Comparison of ENCODE assay signal across 28 cellular contexts in the genomic region with DNA sequence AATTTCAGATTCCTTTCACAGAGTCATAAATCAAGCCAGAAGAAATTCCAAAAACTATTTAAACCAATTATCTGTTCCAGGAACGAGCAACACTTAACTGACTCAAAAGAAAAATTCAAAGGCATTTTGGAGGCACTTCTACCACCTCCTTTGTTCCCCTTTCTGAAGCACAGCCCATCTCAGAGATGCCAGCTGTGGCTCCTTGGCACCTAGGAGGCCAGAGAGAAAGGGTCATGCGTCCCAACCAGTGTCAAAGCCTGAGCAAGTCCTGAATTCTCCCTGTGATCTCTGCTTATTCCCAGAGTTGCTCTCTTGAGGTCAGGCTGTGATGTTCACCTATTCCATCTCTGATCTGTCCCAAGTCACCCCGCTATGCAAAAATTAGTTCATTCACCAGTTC.
"Had no signal": no experiment of that assay in that cellular context is flagged by ENCODE, and none has a peak within 500 bp of the region (broad histone marks: within the 10 kb centered on the region; RNA-seq: fewer than 3 reads in every experiment).

No MANE protein-coding gene starts in this region.

- H3K36me3 ChIP-seq: stomach, suprapubic skin, thoracic aorta, thyroid gland, tibial artery, tibial nerve, transverse colon, upper lobe of left lung, upper lobe of right lung, uterus, vagina had no signal

- DNase-seq: stimulated activated CD4-positive, alpha-beta T cell treated with anti-CD3 and anti-CD28 coated beads, Interleukin-2, amount 100 ng/mL, for 48 hours; stimulated activated CD4-positive, alpha-beta T cell treated with anti-CD3 and anti-CD28 coated beads, Interleukin-4, amount 100 ng/mL, for 1 hour; stimulated activated CD4-positive, alpha-beta T cell treated with anti-CD3 and anti-CD28 coated beads, Interleukin-4, amount 100 ng/mL, for 24 hours; stimulated activated CD4-positive, alpha-beta T cell treated with anti-CD3 and anti-CD28 coated beads, Interleukin-4, amount 100 ng/mL, for 4 hours; stimulated activated CD8-positive, alpha-beta memory T cell treated with anti-CD3 and anti-CD28 coated beads, Interleukin-4, amount 100 ng/mL, for 48 hours; stimulated activated naive B cell treated with anti-CD40 and anti-IgM and Interleukin-4, amounts not matched to agents 10 μg/mL and 1 μg/mL and 100 μg/mL, for 72 hours; stimulated activated naive CD4-positive, alpha-beta T cell; stimulated activated naive CD4-positive, alpha-beta T cell treated with Interleukin-2 at 50 U/mL for 16 hours; stimulated activated naive CD8-positive, alpha-beta T cell treated with anti-CD3 and anti-CD28 coated beads, Interleukin-15, amount 100 ng/mL, for 72 hours; stimulated activated naive CD8-positive, alpha-beta T cell treated with anti-CD3 and anti-CD28 coated beads, Interleukin-15, Interleukin-2, amounts not matched to agents 100 U/mL and 50 U/mL, for 24 hours; stomach; substantia nigra; testis; thyroid gland; tibial artery; transverse colon; upper lobe of left lung; upper lobe of right lung; uterus had no signal

- H3K36me3 Mint-ChIP-seq: stimulated activated memory B cell treated with anti-CD40 and anti-IgM and Interleukin-4, amounts not matched to agents 10 μg/mL and 1 μg/mL and 100 μg/mL, for 72 hours; stimulated activated naive B cell treated with anti-CD40 and anti-IgM and Interleukin-4, amounts not matched to agents 10 μg/mL and 1 μg/mL and 100 μg/mL, for 72 hours; type B pancreatic cell had no signal

- ATAC-seq: stimulated activated effector memory CD8-positive, alpha-beta T cell treated with anti-CD3 and anti-CD28 coated beads, Interleukin-12 subunit alpha, Interleukin-12 subunit beta, amount 100 ng/mL, for 72 hours; stimulated activated memory B cell treated with anti-CD40 and anti-IgM and Interleukin-4, amounts not matched to agents 10 μg/mL and 1 μg/mL and 100 μg/mL, for 72 hours; stimulated activated naive B cell treated with anti-CD40 and anti-IgM and Interleukin-4, amounts not matched to agents 10 μg/mL and 1 μg/mL and 100 μg/mL, for 72 hours; stimulated activated naive CD8-positive, alpha-beta T cell treated with anti-CD3 and anti-CD28 coated beads, Interleukin-15, amount 100 ng/mL, for 72 hours; stimulated activated naive CD8-positive, alpha-beta T cell treated with anti-CD3 and anti-CD28 coated beads, Interleukin-15, Interleukin-2, amounts not matched to agents 100 U/mL and 50 U/mL, for 24 hours; upper lobe of right lung had no signal

- H3K27me3 Mint-ChIP-seq: stimulated activated memory B cell treated with anti-CD40 and anti-IgM and Interleukin-4, amounts not matched to agents 10 μg/mL and 1 μg/mL and 100 μg/mL, for 72 hours; stimulated activated naive CD8-positive, alpha-beta T cell treated with anti-CD3 and anti-CD28 coated beads, Interleukin-15, amount 100 ng/mL, for 72 hours; stimulated activated naive CD8-positive, alpha-beta T cell treated with anti-CD3 and anti-CD28 coated beads, Interleukin-15, Interleukin-2, amounts not matched to agents 100 ng/mL and 50 ng/mL, for 24 hours; type B pancreatic cell had no signal

- H3K27ac Mint-ChIP-seq: stimulated activated effector memory CD8-positive, alpha-beta T cell treated with anti-CD3 and anti-CD28 coated beads, Interleukin-12 subunit alpha, Interleukin-12 subunit beta, amount 100 ng/mL, for 72 hours; stimulated activated memory B cell treated with anti-CD40 and anti-IgM and Interleukin-4, amounts not matched to agents 10 μg/mL and 1 μg/mL and 100 μg/mL, for 72 hours; stimulated activated naive B cell treated with anti-CD40 and anti-IgM and Interleukin-4, amounts not matched to agents 10 μg/mL and 1 μg/mL and 100 μg/mL, for 72 hours; stimulated activated naive CD8-positive, alpha-beta T cell treated with anti-CD3 and anti-CD28 coated beads, Interleukin-15, amount 100 ng/mL, for 72 hours; stimulated activated naive CD8-positive, alpha-beta T cell treated with anti-CD3 and anti-CD28 coated beads, Interleukin-15, Interleukin-2, amounts not matched to agents 100 ng/mL and 50 ng/mL, for 24 hours; type B pancreatic cell had no signal

- H3K4me3 ChIP-seq: stomach, suprapubic skin, testis, thoracic aorta, thyroid gland, tibial artery, tibial nerve, transverse colon, upper lobe of left lung, upper lobe of right lung, uterus, vagina had no signal

- H3K4me1 Mint-ChIP-seq: stimulated activated effector memory CD8-positive, alpha-beta T cell treated with anti-CD3 and anti-CD28 coated beads, Interleukin-12 subunit alpha, Interleukin-12 subunit beta, amount 100 ng/mL, for 72 hours; stimulated activated memory B cell treated with anti-CD40 and anti-IgM and Interleukin-4, amounts not matched to agents 10 μg/mL and 1 μg/mL and 100 μg/mL, for 72 hours; stimulated activated naive B cell treated with anti-CD40 and anti-IgM and Interleukin-4, amounts not matched to agents 10 μg/mL and 1 μg/mL and 100 μg/mL, for 72 hours had no signal

- H3K4me3 Mint-ChIP-seq: stimulated activated effector memory CD8-positive, alpha-beta T cell treated with anti-CD3 and anti-CD28 coated beads, Interleukin-12 subunit alpha, Interleukin-12 subunit beta, amount 100 ng/mL, for 72 hours; stimulated activated memory B cell treated with anti-CD40 and anti-IgM and Interleukin-4, amounts not matched to agents 10 μg/mL and 1 μg/mL and 100 μg/mL, for 72 hours; stimulated activated naive B cell treated with anti-CD40 and anti-IgM and Interleukin-4, amounts not matched to agents 10 μg/mL and 1 μg/mL and 100 μg/mL, for 72 hours; stimulated activated naive CD8-positive, alpha-beta T cell treated with anti-CD3 and anti-CD28 coated beads, Interleukin-15, amount 100 ng/mL, for 72 hours; stimulated activated naive CD8-positive, alpha-beta T cell treated with anti-CD3 and anti-CD28 coated beads, Interleukin-15, Interleukin-2, amounts not matched to agents 100 ng/mL and 50 ng/mL, for 24 hours; type B pancreatic cell had no signal

- H3K9me3 Mint-ChIP-seq: stimulated activated memory B cell treated with anti-CD40 and anti-IgM and Interleukin-4, amounts not matched to agents 10 μg/mL and 1 μg/mL and 100 μg/mL, for 72 hours; stimulated activated naive CD8-positive, alpha-beta T cell treated with anti-CD3 and anti-CD28 coated beads, Interleukin-15, amount 100 ng/mL, for 72 hours; stimulated activated naive CD8-positive, alpha-beta T cell treated with anti-CD3 and anti-CD28 coated beads, Interleukin-15, Interleukin-2, amounts not matched to agents 100 ng/mL and 50 ng/mL, for 24 hours had no signal

- H3K27me3 ChIP-seq: stomach, suprapubic skin, testis, thyroid gland, tibial artery, tibial nerve, transverse colon, upper lobe of left lung, upper lobe of right lung, uterus, vagina had no signal

- FAIRE-seq: urothelium cell line had no signal

- H3K9me3 ChIP-seq: stomach, suprapubic skin, testis, thoracic aorta, thyroid gland, tibial artery, tibial nerve, transverse colon, upper lobe of left lung, upper lobe of right lung, uterus, vagina had no signal

- H3K27ac ChIP-seq: stomach, suprapubic skin, testis, thoracic aorta, thyroid gland, tibial artery, tibial nerve, transverse colon, upper lobe of left lung, upper lobe of right lung, uterus, vagina had no signal

- H3K4me1 ChIP-seq: stomach, suprapubic skin, testis, thyroid gland, tibial artery, tibial nerve, transverse colon, upper lobe of left lung, upper lobe of right lung, uterus, vagina had no signal
